ENCODE assay signal across 8 cellular contexts in the genomic region with DNA sequence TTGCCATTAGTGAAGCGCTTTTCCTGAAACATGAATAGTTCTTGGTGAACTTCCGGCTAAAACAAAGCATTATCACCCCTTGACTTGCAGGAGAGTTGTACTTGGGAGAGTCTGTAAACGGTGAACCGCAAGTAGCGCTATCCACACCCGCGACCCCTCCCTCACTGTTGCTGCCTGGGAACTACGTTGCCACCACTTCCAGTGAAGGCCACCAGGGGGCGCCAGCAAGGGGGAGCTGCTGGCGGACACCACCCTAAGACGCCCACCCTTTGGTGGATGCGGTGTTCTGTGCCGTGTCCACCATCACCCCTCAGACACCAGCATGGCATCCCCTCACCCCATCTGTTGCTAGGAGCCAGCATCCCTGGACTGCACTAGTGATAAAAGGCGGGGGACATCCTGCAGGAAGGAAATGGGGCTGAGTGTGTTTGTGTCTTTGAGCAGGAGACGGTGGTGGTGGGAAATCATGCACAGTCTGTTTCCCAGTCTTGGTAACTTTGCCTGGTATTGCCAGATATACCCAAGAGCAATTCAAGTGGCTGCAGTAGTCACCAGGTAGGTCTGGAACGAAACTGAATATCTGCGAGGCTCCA.
A peak's percentile ranks its signal among the peaks of the same experiment; 100 is the strongest.
DNase-seq lines count a peak whose midpoint lies in the region; ATAC-seq and TF ChIP-seq lines count a peak whose summit lies in the region.

No MANE protein-coding gene starts in this region.

- ATAC-seq in activated T-cell treated with anti-CD3 and anti-CD28 coated beads, Interleukin-2, amount 50 U/mL, for 4 hours, result peak in 1 of 2 donors; percentile 27
- ATAC-seq in GM21528 (IDR thresholded peaks at IDR 0.05; ENCODE audit: low FRiP score, unreplicated experiment) (no peak), HG03135 (IDR thresholded peaks at IDR 0.05; ENCODE audit: unreplicated experiment) (no peak)

- no peaks in the 10 kb centered on the region for H3K79me2 ChIP-seq in hepatocyte

- H3K4me3 Mint-ChIP-seq in activated T-cell treated with anti-CD3 and anti-CD28 coated beads, Interleukin-2, amount 50 U/mL, for 4 hours, result no peak overlapping the region

- H3K4me1 Mint-ChIP-seq in activated T-cell treated with anti-CD3 and anti-CD28 coated beads, Interleukin-2, amount 50 U/mL, for 4 hours (ENCODE audit: low read depth), result peaks cover 8% of the 10 kb centered on the region

- no peak overlapping the region for H3K4me3 ChIP-seq in hepatocyte

- H3K27me3 ChIP-seq in hepatocyte, result peaks cover 4% of the 10 kb centered on the region

- no peak for TF ChIP-seq EP300 in Ishikawa (IDR thresholded peaks at IDR 0.05; ENCODE audit: borderline replicate concordance)

- no peaks in the 10 kb centered on the region for H4K20me1 ChIP-seq in hepatocyte (ENCODE audit: insufficient read depth, poor library complexity, severe bottlenecking)

- no peak overlapping the region for H2AFZ ChIP-seq in hepatocyte

- no peaks in the 10 kb centered on the region for H3K9me3 ChIP-seq in hepatocyte (ENCODE audit: low read depth)

- DNase-seq in AG09319 (ENCODE audit: extremely low read depth, low read depth) (no peak), hepatocyte (ENCODE audit: low spot score) (peak; percentile 28), NCI-H510A treated with DMSO at 0.1 percent for 48 hours (lab: John Stamatoyannopoulos, UW) (no peak)
- DNase-seq in activated T-cell treated with anti-CD3 and anti-CD28 coated beads, Interleukin-2, amount 50 U/mL, for 4 hours, result peak; percentile 44
- peak; percentile 25 to 27 for DNase-seq in stimulated activated CD8-positive, alpha-beta memory T cell treated with anti-CD3 and anti-CD28 coated beads, Interleukin-2, amount 100 ng/mL, for 48 hours (ENCODE audit: low read depth in 2 of 2)

- H3K27me3 Mint-ChIP-seq in activated T-cell treated with anti-CD3 and anti-CD28 coated beads, Interleukin-2, amount 50 U/mL, for 4 hours (ENCODE audit: low read depth), result peaks cover 2% of the 10 kb centered on the region

- no peak overlapping the region for H3K27ac ChIP-seq in hepatocyte

- WGBS in hepatocyte (ENCODE audit: low lambda C conversion rate, missing lambda C conversion rate), result 44% methylated on average over 17 of the region's 17 CpGs

- no peaks in the 10 kb centered on the region for H3K9me3 Mint-ChIP-seq in activated T-cell treated with anti-CD3 and anti-CD28 coated beads, Interleukin-2, amount 50 U/mL, for 4 hours

- H3K9me2 ChIP-seq in hepatocyte (replicated peaks; ENCODE audit: insufficient read depth), result no peaks in the 10 kb centered on the region

- TF ChIP-seq CTCF in AG09319 (IDR thresholded peaks at IDR 0.05; ENCODE audit: low read depth, low read length) (peak; percentile 69), hepatocyte (IDR thresholded peaks at IDR 0.05; ENCODE audit: poor library complexity) (peak; percentile 57)

- no peaks in the 10 kb centered on the region for H3K4me1 ChIP-seq in hepatocyte (ENCODE audit: insufficient read depth)

- TF ChIP-seq RAD21 in Ishikawa (IDR thresholded peaks at IDR 0.05; ENCODE audit: low read depth), result peak; percentile 15; the same call in 1 of the 2 replicates

- H3K36me3 Mint-ChIP-seq in activated T-cell treated with anti-CD3 and anti-CD28 coated beads, Interleukin-2, amount 50 U/mL, for 4 hours (ENCODE audit: insufficient read depth), result no peaks in the 10 kb centered on the region

- no peak overlapping the region for H3K4me2 ChIP-seq in hepatocyte

- H3K36me3 ChIP-seq in hepatocyte (replicated peaks; ENCODE audit: insufficient read depth, low read depth), result no peaks in the 10 kb centered on the region

TF ChIP-seq in Ishikawa, 13 proteins besides CTCF, POLR2A, EP300 and RAD21:
- TF ChIP-seq FOXM1 (IDR thresholded peaks at IDR 0.05; ENCODE audit: borderline replicate concordance, low read depth) (no peak), TEAD4 (IDR thresholded peaks at IDR 0.05) (no peak), EGR1 (IDR thresholded peaks at IDR 0.05) (no peak), TAF1 (IDR thresholded peaks at IDR 0.05; ENCODE audit: low read depth) (no peak), CEBPB (IDR thresholded peaks at IDR 0.05) (no peak), ZBTB7A (IDR thresholded peaks at IDR 0.05; ENCODE audit: low read depth) (no peak), NFIC (IDR thresholded peaks at IDR 0.05) (no peak), CREB1 (IDR thresholded peaks at IDR 0.05; ENCODE audit: low read depth) (no peak), TCF12 (IDR thresholded peaks at IDR 0.05; ENCODE audit: low read depth) (no peak)
- TF ChIP-seq, protein P1, sequence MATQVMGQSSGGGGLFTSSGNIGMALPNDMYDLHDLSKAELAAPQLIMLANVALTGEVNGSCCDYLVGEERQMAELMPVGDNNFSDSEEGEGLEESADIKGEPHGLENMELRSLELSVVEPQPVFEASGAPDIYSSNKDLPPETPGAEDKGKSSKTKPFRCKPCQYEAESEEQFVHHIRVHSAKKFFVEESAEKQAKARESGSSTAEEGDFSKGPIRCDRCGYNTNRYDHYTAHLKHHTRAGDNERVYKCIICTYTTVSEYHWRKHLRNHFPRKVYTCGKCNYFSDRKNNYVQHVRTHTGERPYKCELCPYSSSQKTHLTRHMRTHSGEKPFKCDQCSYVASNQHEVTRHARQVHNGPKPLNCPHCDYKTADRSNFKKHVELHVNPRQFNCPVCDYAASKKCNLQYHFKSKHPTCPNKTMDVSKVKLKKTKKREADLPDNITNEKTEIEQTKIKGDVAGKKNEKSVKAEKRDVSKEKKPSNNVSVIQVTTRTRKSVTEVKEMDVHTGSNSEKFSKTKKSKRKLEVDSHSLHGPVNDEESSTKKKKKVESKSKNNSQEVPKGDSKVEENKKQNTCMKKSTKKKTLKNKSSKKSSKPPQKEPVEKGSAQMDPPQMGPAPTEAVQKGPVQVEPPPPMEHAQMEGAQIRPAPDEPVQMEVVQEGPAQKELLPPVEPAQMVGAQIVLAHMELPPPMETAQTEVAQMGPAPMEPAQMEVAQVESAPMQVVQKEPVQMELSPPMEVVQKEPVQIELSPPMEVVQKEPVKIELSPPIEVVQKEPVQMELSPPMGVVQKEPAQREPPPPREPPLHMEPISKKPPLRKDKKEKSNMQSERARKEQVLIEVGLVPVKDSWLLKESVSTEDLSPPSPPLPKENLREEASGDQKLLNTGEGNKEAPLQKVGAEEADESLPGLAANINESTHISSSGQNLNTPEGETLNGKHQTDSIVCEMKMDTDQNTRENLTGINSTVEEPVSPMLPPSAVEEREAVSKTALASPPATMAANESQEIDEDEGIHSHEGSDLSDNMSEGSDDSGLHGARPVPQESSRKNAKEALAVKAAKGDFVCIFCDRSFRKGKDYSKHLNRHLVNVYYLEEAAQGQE (IDR thresholded peaks at IDR 0.05; ENCODE audit: low read depth), result no peak
- TF ChIP-seq, protein P2, sequence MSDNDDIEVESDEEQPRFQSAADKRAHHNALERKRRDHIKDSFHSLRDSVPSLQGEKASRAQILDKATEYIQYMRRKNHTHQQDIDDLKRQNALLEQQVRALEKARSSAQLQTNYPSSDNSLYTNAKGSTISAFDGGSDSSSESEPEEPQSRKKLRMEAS (IDR thresholded peaks at IDR 0.05), result no peak

Comparison
In these comparisons a context has a peak if more than half of its experiments do, and no peak if none do; other contexts are left out.
1. DNase-seq: peak in activated T-cell treated with anti-CD3 and anti-CD28 coated beads, Interleukin-2, amount 50 U/mL, for 4 hours (single experiment), hepatocyte (single experiment) and stimulated activated CD8-positive, alpha-beta memory T cell treated with anti-CD3 and anti-CD28 coated beads, Interleukin-2, amount 100 ng/mL, for 48 hours (2 of 2); none in AG09319 (single experiment) and NCI-H510A treated with DMSO at 0.1 percent for 48 hours (single experiment).